26 cellular contexts compared by ENCODE assay signal in genomic region chr10:43313901-43314300, GRCh38. TPM values are rescaled to one million over a fixed set of nuclear protein-coding genes. Genes with fewer than 3 reads are reported as not detected.
"Had no signal": no experiment of that assay in that cellular context is flagged by ENCODE, and none has a peak within 500 bp of the region (broad histone marks: within the 10 kb centered on the region; RNA-seq: fewer than 3 reads in every experiment).

No MANE protein-coding gene starts in this region.

- H3K27ac Mint-ChIP-seq: activated B cell treated with CpG ODN at 0.5 μM for 24 hours; activated CD4-positive, alpha-beta T cell treated with anti-CD3 and anti-CD28 coated beads, Interleukin-2, amount 10 ng/mL, durations not matched to agents 24 days and 14 days; activated CD8-positive, alpha-beta T cell treated with anti-CD3 and anti-CD28 coated beads, Interleukin-2, amount 10 ng/mL, durations not matched to agents 7 days and 5 days; activated naive CD4-positive, alpha-beta T cell treated with anti-CD3 and anti-CD28 coated beads, Interleukin-2, amount 50 U/mL, for 72 hours; activated naive CD8-positive, alpha-beta T cell treated with anti-CD3 and anti-CD28 coated beads, Interleukin-2, amount 50 U/mL, for 24 hours; brain had no signal

- H3K27ac ChIP-seq: ascending aorta had no signal

- H3K9me3 ChIP-seq: ascending aorta had no signal

- H3K4me3 ChIP-seq: ascending aorta had no signal

- H3K4me3 Mint-ChIP-seq: activated B cell treated with CpG ODN at 0.5 μM for 24 hours; activated CD4-positive, alpha-beta T cell treated with anti-CD3 and anti-CD28 coated beads, Interleukin-2, amount 10 ng/mL, durations not matched to agents 24 days and 14 days; activated CD8-positive, alpha-beta T cell treated with anti-CD3 and anti-CD28 coated beads, Interleukin-2, amount 10 ng/mL, durations not matched to agents 7 days and 5 days; activated naive CD8-positive, alpha-beta T cell treated with anti-CD3 and anti-CD28 coated beads, Interleukin-2, amount 50 U/mL, for 24 hours; brain; central memory CD8-positive, alpha-beta T cell had no signal

- H3K36me3 ChIP-seq: ascending aorta had no signal

- H3K27me3 Mint-ChIP-seq: central memory CD8-positive, alpha-beta T cell had no signal

- H3K4me1 ChIP-seq: ascending aorta had no signal

- H3K9me3 Mint-ChIP-seq: activated B cell treated with CpG ODN at 0.5 μM for 24 hours; activated CD4-positive, alpha-beta T cell treated with anti-CD3 and anti-CD28 coated beads, Interleukin-2, amount 10 ng/mL, durations not matched to agents 24 days and 14 days; activated naive CD4-positive, alpha-beta T cell treated with anti-CD3 and anti-CD28 coated beads, Interleukin-2, amount 50 U/mL, for 72 hours; activated naive CD8-positive, alpha-beta T cell treated with anti-CD3 and anti-CD28 coated beads, Interleukin-2, amount 50 U/mL, for 24 hours; brain; central memory CD8-positive, alpha-beta T cell had no signal

- ATAC-seq: activated CD8-positive, alpha-beta T cell treated with anti-CD3 and anti-CD28 coated beads, Interleukin-2, amount 10 ng/mL, durations not matched to agents 7 days and 5 days; activated naive CD4-positive, alpha-beta T cell treated with anti-CD3 and anti-CD28 coated beads, Interleukin-2, amount 50 U/mL, for 72 hours; activated naive CD8-positive, alpha-beta T cell treated with anti-CD3 and anti-CD28 coated beads, Interleukin-2, amount 50 U/mL, for 24 hours; PC-3 had no signal

- H3K36me3 Mint-ChIP-seq: activated naive CD4-positive, alpha-beta T cell treated with anti-CD3 and anti-CD28 coated beads, Interleukin-2, amount 50 U/mL, for 72 hours; brain had no signal

- H3K4me1 Mint-ChIP-seq: activated B cell treated with CpG ODN at 0.5 μM for 24 hours had no signal

- H3K27me3 ChIP-seq: ascending aorta had no signal

- DNase-seq: activated B cell treated with CpG ODN at 0.5 μM for 24 hours; activated CD4-positive, alpha-beta T cell treated with anti-CD3 and anti-CD28 coated beads for 1 hour; activated CD4-positive, alpha-beta T cell treated with anti-CD3 and anti-CD28 coated beads, Interleukin-2, amount 10 ng/mL, durations not matched to agents 24 days and 14 days; activated CD8-positive, alpha-beta memory T cell treated with anti-CD3 and anti-CD28 coated beads, Interleukin-2, amount 50 U/mL, for 48 hours; activated CD8-positive, alpha-beta T cell treated with anti-CD3 and anti-CD28 coated beads, Interleukin-2, amount 10 ng/mL, durations not matched to agents 7 days and 5 days; activated naive CD4-positive, alpha-beta T cell treated with Interleukin-2 at 50 U/mL for 16 hours; activated naive CD8-positive, alpha-beta T cell treated with anti-CD3 and anti-CD28 coated beads, Interleukin-2, amount 50 U/mL, for 24 hours; activated T-cell treated with anti-CD3 and anti-CD28 coated beads, Interleukin-2, amount 50 U/mL, for 1 hour; amniotic stem cell; Karpas-422; MM.1S; NCI-H1105 treated with DMSO at 0.1 percent for 48 hours; NCI-H1436 treated with DMSO at 0.1 percent for 48 hours; NCI-H187; NCI-H2081; NCI-H510A treated with DMSO at 0.1 percent for 48 hours; NCI-H69; SHP77 treated with DMSO at 0.1 percent for 48 hours; T-helper 2 cell; T1000 had no signal

- FAIRE-seq: TTC549 had no signal

RNA-seq across cellular contexts. Expression of gene RASGEF1A, which starts 47.0 kb away (rescaled TPM):
- total RNA-seq: ascending aorta, PC-3 had no signal

RNA-seq across cellular contexts. Expression of gene FXYD4, which starts 57.5 kb away (rescaled TPM):
- total RNA-seq: activated B cell treated with CpG ODN at 0.5 μM for 24 hours; activated CD4-positive, alpha-beta T cell treated with anti-CD3 and anti-CD28 coated beads, Interleukin-2, amount 10 ng/mL, durations not matched to agents 24 days and 14 days; activated CD8-positive, alpha-beta T cell treated with anti-CD3 and anti-CD28 coated beads, Interleukin-2, amount 10 ng/mL, durations not matched to agents 7 days and 5 days; activated naive CD4-positive, alpha-beta T cell treated with anti-CD3 and anti-CD28 coated beads, Interleukin-2, amount 50 U/mL, for 72 hours; ascending aorta; PC-3 had no signal
